4 cellular contexts compared by ENCODE assay signal in genomic region chr19:32833388-32833787, GRCh38. TPM values are rescaled to one million over a fixed set of nuclear protein-coding genes. Genes with fewer than 3 reads are reported as not detected.
DNase-seq lines count a peak whose midpoint lies in the region.
"Had no signal": no experiment of that assay in that cellular context is flagged by ENCODE, and none has a peak within 500 bp of the region (broad histone marks: within the 10 kb centered on the region; RNA-seq: fewer than 3 reads in every experiment).

No MANE protein-coding gene starts in this region.

- DNase-seq in mesenteric fat pad (ENCODE audit: low spot score), result peak; percentile 59

RNA-seq across cellular contexts. Expression of gene SLC7A9, which starts 36.2 kb away (rescaled TPM):
- 0.29 TPM for total RNA-seq in mesenteric fat pad
- total RNA-seq: A172; CD8-positive, alpha-beta T cell; Daoy had no signal
